In the genomic region with DNA sequence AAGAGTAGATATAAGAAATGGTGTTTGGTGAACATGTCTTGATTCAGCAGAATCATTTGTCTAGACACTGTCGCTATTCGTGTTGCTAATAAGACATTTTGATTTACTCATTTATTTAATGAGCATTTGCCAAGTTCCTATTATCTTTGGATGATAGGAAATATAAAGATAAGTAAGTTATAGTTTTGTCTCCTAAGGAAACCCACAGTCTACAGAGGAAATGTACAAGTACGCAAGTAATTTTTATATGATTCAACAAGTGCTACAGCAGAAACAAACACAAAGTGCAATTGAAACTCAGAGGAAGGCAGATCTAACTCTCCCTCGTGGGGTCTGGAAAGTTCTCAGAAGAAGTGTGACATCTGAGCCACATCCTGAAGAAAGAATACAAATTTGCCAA, we compare ENCODE assay signal across 36 cellular contexts.
"Had no signal": no experiment of that assay in that cellular context is flagged by ENCODE, and none has a peak within 500 bp of the region (broad histone marks: within the 10 kb centered on the region; RNA-seq: fewer than 3 reads in every experiment).

No MANE protein-coding gene starts in this region.

- ATAC-seq: activated naive CD4-positive, alpha-beta T cell treated with anti-CD3 and anti-CD28 coated beads, Interleukin-2, amount 50 U/mL, for 72 hours; activated T-cell treated with anti-CD3 and anti-CD28 coated beads, Interleukin-2, amount 50 U/mL, for 4 hours; PC-3 had no signal

- H3K36me3 ChIP-seq: adrenal gland, MG63, Peyer's patch had no signal

- DNase-seq: activated B cell treated with CpG ODN at 0.5 μM for 24 hours; activated CD4-positive, alpha-beta memory T cell treated with anti-CD3 and anti-CD28 coated beads for 36 hours; activated CD4-positive, alpha-beta T cell treated with anti-CD3 and anti-CD28 coated beads for 4 hours; activated CD4-positive, alpha-beta T cell treated with anti-CD3 and anti-CD28 coated beads, Interleukin-2, amount 50 U/mL, for 1 hour; activated CD4-positive, CD25-positive, alpha-beta regulatory T cell treated with anti-CD3 and anti-CD28 coated beads, Interleukin-2, amount 50 U/mL, for 72 hours; activated CD8-positive, alpha-beta memory T cell treated with anti-CD3 and anti-CD28 coated beads, Interleukin-2, amount 50 U/mL, for 4 hours; activated gamma-delta T cell treated with Interleukin-2 at 50 U/mL for 16 hours; activated naive CD4-positive, alpha-beta T cell treated with anti-CD3 and anti-CD28 coated beads for 36 hours; activated T-cell treated with anti-CD3 and anti-CD28 coated beads for 4 hours; activated T-cell treated with anti-CD3 and anti-CD28 coated beads, Interleukin-2, amount 50 U/mL, for 4 hours; adrenal gland; anterior cingulate cortex; caudate nucleus; Kasumi-1; KG1; MG63; NCI-H1048; NCI-H1105 treated with DMSO at 0.1 percent for 48 hours; NCI-H1436 treated with DMSO at 0.1 percent for 48 hours; NCI-H1694 treated with DMSO at 0.1 percent for 48 hours; NCI-H2029 treated with DMSO at 0.1 percent for 48 hours; NCI-H2107; NCI-H2171 treated with DMSO at 0.1 percent for 48 hours; NCI-H2227 treated with DMSO at 0.1 percent for 48 hours; NCI-H446 treated with DMSO at 0.1 percent for 48 hours; NCI-H524; PC-3; Peyer's patch; RPMI8226; SHP77 treated with DMSO at 0.1 percent for 48 hours; SW 1271; T-helper 1 cell; T-helper 2 cell; T-helper 9 cell had no signal

- H3K9me3 ChIP-seq: adrenal gland, MG63, Peyer's patch had no signal

- H3K4me3 ChIP-seq: adrenal gland, MG63, Peyer's patch had no signal

- H3K4me1 ChIP-seq: adrenal gland, Peyer's patch had no signal

- H3K27ac ChIP-seq: adrenal gland, Peyer's patch, VCaP had no signal

- H3K27me3 ChIP-seq: adrenal gland, MG63, Peyer's patch had no signal
